Comparison of ENCODE assay signal across 8 cellular contexts in the genomic region with DNA sequence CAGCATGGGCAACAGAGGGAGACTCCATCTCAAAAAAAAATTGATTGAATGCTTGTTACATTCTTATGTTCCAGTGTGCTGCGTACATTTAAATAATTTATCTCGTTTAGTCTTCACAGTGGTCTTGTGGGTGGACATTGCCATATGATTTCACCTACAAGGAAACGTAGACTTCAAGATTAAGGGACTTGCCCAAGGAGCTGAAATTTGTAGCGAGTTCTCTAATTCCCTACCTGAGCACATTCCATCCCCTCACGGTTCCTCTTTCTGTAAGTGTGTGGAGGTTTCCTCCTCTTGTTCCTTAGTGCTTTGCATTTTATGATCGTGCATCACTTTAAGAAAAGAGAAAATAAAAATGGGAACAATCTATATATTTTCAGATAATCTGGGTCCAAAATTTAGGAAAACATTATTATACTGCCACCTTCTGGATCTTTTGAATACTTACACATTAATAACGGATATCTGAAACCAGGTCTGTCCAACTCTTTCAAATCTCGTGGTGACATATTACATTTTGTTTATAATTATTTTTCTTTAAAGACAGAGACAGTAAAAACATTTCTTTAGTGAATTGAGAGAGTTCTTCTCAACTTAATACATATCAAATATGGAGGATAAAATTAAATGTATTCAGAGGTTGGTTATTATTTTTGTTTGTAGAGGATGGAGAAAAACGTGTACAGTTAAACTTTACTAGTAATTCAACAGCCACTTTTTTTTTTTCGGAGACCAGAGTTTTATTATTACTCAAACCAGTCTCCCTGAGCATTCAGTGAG. TPM values are rescaled to one million over a fixed set of nuclear protein-coding genes. Genes with fewer than 3 reads are reported as not detected.
DNase-seq lines count a peak whose midpoint lies in the region; ATAC-seq, FAIRE-seq and TF ChIP-seq lines count a peak whose summit lies in the region.

No MANE protein-coding gene starts in this region.

- no peak overlapping the region for H3K27ac ChIP-seq in heart left ventricle

- no peaks in the 10 kb centered on the region for H3K36me3 ChIP-seq in heart left ventricle

- 32 to 39% (median 34%) methylated on average over 10 of the region's 10 CpGs for WGBS in heart left ventricle, 4 donors

- DNase-seq in heart left ventricle (no peak), left cardiac atrium (no peak), NAMALWA (ENCODE audit: low spot score) (peak; percentile 55), T-helper 17 cell (no peak), frontal cortex (ENCODE audit: low spot score in 2 of 2) (peak in 1 of 2 donors; percentile 30), activated T-cell treated with anti-CD3 and anti-CD28 coated beads for 4 hours (no peak)
- no peak for DNase-seq in stimulated activated naive B cell treated with anti-CD40 and anti-IgM and Interleukin-4, amounts not matched to agents 10 μg/mL and 1 μg/mL and 100 μg/mL, for 72 hours

- peaks cover 0 to 4% (median 0%) of the 10 kb centered on the region in 12 donors for H3K4me1 ChIP-seq in heart left ventricle

- FAIRE-seq in frontal cortex (lab: Jason Lieb, UNC) = peak; percentile 85

- H3K9me3 ChIP-seq in heart left ventricle = peaks cover 0 to 5% (median 0%) of the 10 kb centered on the region in 12 donors
- no peaks in the 10 kb centered on the region for H3K9me3 ChIP-seq in T-helper 17 cell (ENCODE audit: control insufficient read depth, low read length, poor library complexity, severe bottlenecking)

- H3K27ac Mint-ChIP-seq in T-helper 17 cell = no peak overlapping the region
- H3K27ac Mint-ChIP-seq in stimulated activated naive B cell treated with anti-CD40 and anti-IgM and Interleukin-4, amounts not matched to agents 10 μg/mL and 1 μg/mL and 100 μg/mL, for 72 hours = no peak overlapping the region

- intact Hi-C loops in heart left ventricle (cut with DNase I) (loop anchor here (1.0 to 10.0 kb wide), 12 partner anchors 37 to 1302 kb away; a partner anchor contains a TSS), left cardiac atrium (cut with DNase I) (no loop called here)

- H3K4me1 Mint-ChIP-seq in T-helper 17 cell = peaks cover under 1% of the 10 kb centered on the region
- peaks cover 0 to 1% of the 10 kb centered on the region in 2 donors for H3K4me1 Mint-ChIP-seq in stimulated activated naive B cell treated with anti-CD40 and anti-IgM and Interleukin-4, amounts not matched to agents 10 μg/mL and 1 μg/mL and 100 μg/mL, for 72 hours

- H3K27me3 ChIP-seq in heart left ventricle = no peaks in the 10 kb centered on the region

- no peak overlapping the region for H3K4me3 Mint-ChIP-seq in T-helper 17 cell
- no peak overlapping the region for H3K4me3 Mint-ChIP-seq in stimulated activated naive B cell treated with anti-CD40 and anti-IgM and Interleukin-4, amounts not matched to agents 10 μg/mL and 1 μg/mL and 100 μg/mL, for 72 hours

- H3K9me3 Mint-ChIP-seq in stimulated activated naive B cell treated with anti-CD40 and anti-IgM and Interleukin-4, amounts not matched to agents 10 μg/mL and 1 μg/mL and 100 μg/mL, for 72 hours = peaks cover 9 to 16% of the 10 kb centered on the region in 2 donors

- no peak overlapping the region for H3K4me3 ChIP-seq in heart left ventricle

- H3K27me3 Mint-ChIP-seq in T-helper 17 cell = peaks cover 3% of the 10 kb centered on the region
- H3K27me3 Mint-ChIP-seq in stimulated activated naive B cell treated with anti-CD40 and anti-IgM and Interleukin-4, amounts not matched to agents 10 μg/mL and 1 μg/mL and 100 μg/mL, for 72 hours = peaks cover 10 to 20% of the 10 kb centered on the region in 2 donors

- TF ChIP-seq POLR2A in heart left ventricle (IDR thresholded peaks at IDR 0.05) = no peak

- ATAC-seq in heart left ventricle (no peak), left cardiac atrium (no peak), T-helper 17 cell (peak; percentile 39), HG02571 (IDR thresholded peaks at IDR 0.05; ENCODE audit: unreplicated experiment) (no peak)
- ATAC-seq in stimulated activated naive B cell treated with anti-CD40 and anti-IgM and Interleukin-4, amounts not matched to agents 10 μg/mL and 1 μg/mL and 100 μg/mL, for 72 hours (replicated peaks) = peak; percentile 31 to 38

- peaks cover 7% of the 10 kb centered on the region for H3K36me3 Mint-ChIP-seq in T-helper 17 cell (ENCODE audit: low read depth)
- peaks cover 9 to 14% of the 10 kb centered on the region in 2 donors for H3K36me3 Mint-ChIP-seq in stimulated activated naive B cell treated with anti-CD40 and anti-IgM and Interleukin-4, amounts not matched to agents 10 μg/mL and 1 μg/mL and 100 μg/mL, for 72 hours

- TF ChIP-seq CTCF in heart left ventricle (IDR thresholded peaks at IDR 0.05) = peak; percentile 47 to 72 (median 64)

RNA-seq across cellular contexts. Expression of a gene that starts 29.9 kb away (rescaled TPM):
- total RNA-seq in heart left ventricle = 100 to 1,000 TPM in 4 of 9 donors, 10 to 100 TPM in 5; 69.8 to 346 (median 89.2) TPM
- polyA plus RNA-seq in heart left ventricle = 100 to 1,000 TPM in 1 of 2 donors, 10 to 100 TPM in 1; 69.5 to 252 TPM
- 100 to 1,000 TPM; 429 to 582 TPM for total RNA-seq in left cardiac atrium
- total RNA-seq in T-helper 17 cell = not detected
- 8.2 TPM for total RNA-seq in frontal cortex

RNA-seq across cellular contexts. Expression of a gene that starts 38.2 kb away (rescaled TPM):
- total RNA-seq in heart left ventricle = 10 to 100 TPM in 1 of 9 donors, 1 to 10 TPM in 8; 5.2 to 13.0 (median 6.1) TPM
- 1 to 10 TPM; 2.2 to 3.1 TPM for polyA plus RNA-seq in heart left ventricle
- 10 to 100 TPM; 10.6 to 10.8 TPM for total RNA-seq in left cardiac atrium
- 1 to 10 TPM; 1.7 to 2.1 TPM for total RNA-seq in T-helper 17 cell
- total RNA-seq in frontal cortex = 0.82 TPM

RNA-seq across cellular contexts. Expression of a gene that starts 44.3 kb away (rescaled TPM):
- total RNA-seq in heart left ventricle = 100 to 1,000 TPM in 7 of 9 donors, 10 to 100 TPM in 2; 32.7 to 838 (median 595) TPM
- polyA plus RNA-seq in heart left ventricle = 100 to 1,000 TPM; 848 to 898 TPM
- total RNA-seq in left cardiac atrium = 100 to 1,000 TPM; 666 to 710 TPM
- 1,000 to 10,000 TPM; 2,267 to 2,325 TPM for total RNA-seq in T-helper 17 cell
- total RNA-seq in frontal cortex = 1,378 TPM

Comparison
In these comparisons a context has a peak if more than half of its experiments do, and no peak if none do; other contexts are left out.
1. intact Hi-C loops: an anchor here in heart left ventricle (1.0 to 10.0 kb wide); none called in left cardiac atrium.
2. ATAC-seq: peak in T-helper 17 cell (single experiment) and stimulated activated naive B cell treated with anti-CD40 and anti-IgM and Interleukin-4, amounts not matched to agents 10 μg/mL and 1 μg/mL and 100 μg/mL, for 72 hours (2 of 2); none in heart left ventricle (0 of 4), left cardiac atrium (0 of 2) and HG02571 (single experiment).